Comparison of ENCODE assay signal across 1 cellular context in genomic region chr22:17785185-17786184, GRCh38.
TF ChIP-seq lines count a peak whose summit lies in the region.

No MANE protein-coding gene starts in this region.

TF ChIP-seq in K562, 482 proteins besides CTCF, POLR2A, EP300 and RAD21 (continued from another document and continues in another):
- TF ChIP-seq ERF (CRISPR knock-in tag; IDR thresholded peaks at IDR 0.05) (no peak), GATAD2A (IDR thresholded peaks at IDR 0.05) (no peak), ELF4 (CRISPR knock-in tag; IDR thresholded peaks at IDR 0.05) (no peak), SMC3 (conservative IDR thresholded peaks at IDR 0.05; ENCODE audit: insufficient read depth, low read depth, low read length) (peak; percentile 90), CREB3L1 (IDR thresholded peaks at IDR 0.05; ENCODE audit: borderline replicate concordance, low read depth) (no peak), ZEB2 (IDR thresholded peaks at IDR 0.05) (0 out of 2 replicates have a peak, but pooled peaks have one; percentile 47), MED1 (CRISPR knock-in tag; IDR thresholded peaks at IDR 0.05; ENCODE audit: borderline replicate concordance) (no peak), CTBP1 (IDR thresholded peaks at IDR 0.05; ENCODE audit: borderline replicate concordance) (peak; percentile 84), MCM7 (IDR thresholded peaks at IDR 0.05) (no peak), ARID2 (IDR thresholded peaks at IDR 0.05) (0 out of 2 replicates have a peak, but pooled peaks have one; percentile 30), DEAF1 (CRISPR knock-in tag; IDR thresholded peaks at IDR 0.05) (peak; percentile 27; the same call in 1 of the 2 replicates), LARP7 (IDR thresholded peaks at IDR 0.05) (no peak), SMAD2 (IDR thresholded peaks at IDR 0.05; ENCODE audit: low read depth, low read length) (no peak), TSC22D4 (tag; IDR thresholded peaks at IDR 0.05) (no peak), POLR2H (tag; IDR thresholded peaks at IDR 0.05; ENCODE audit: low read depth) (no peak), MTA3 (IDR thresholded peaks at IDR 0.05; ENCODE audit: borderline replicate concordance) (peak; percentile 81), ZNF347 (CRISPR knock-in tag; IDR thresholded peaks at IDR 0.05; ENCODE audit: low read depth) (no peak), IFI16 (CRISPR knock-in tag; IDR thresholded peaks at IDR 0.05) (no peak), KAT2B (IDR thresholded peaks at IDR 0.05; ENCODE audit: low read depth, low read length) (no peak), PATZ1 (CRISPR knock-in tag; IDR thresholded peaks at IDR 0.05; ENCODE audit: borderline replicate concordance) (no peak), MTA2 (IDR thresholded peaks at IDR 0.05; ENCODE audit: low read depth) (no peak), TAL1 (IDR thresholded peaks at IDR 0.05) (no peak), CREM (IDR thresholded peaks at IDR 0.05; ENCODE audit: low read depth) (peak; percentile 68), TFE3 (CRISPR knock-in tag; IDR thresholded peaks at IDR 0.05) (no peak), SMARCA4 (IDR thresholded peaks at IDR 0.05) (0 out of 2 replicates have a peak, but pooled peaks have one; percentile 21), ZNF3 (CRISPR knock-in tag; IDR thresholded peaks at IDR 0.05) (no peak), TEAD1 (CRISPR knock-in tag; IDR thresholded peaks at IDR 0.05) (no peak), ATF1 (CRISPR knock-in tag; IDR thresholded peaks at IDR 0.05) (no peak), ATF1 (tag; IDR thresholded peaks at IDR 0.05) (peak; percentile 59), HDAC3 (IDR thresholded peaks at IDR 0.05; ENCODE audit: borderline replicate concordance, partially characterized antibody) (no peak), BCOR (IDR thresholded peaks at IDR 0.05) (peak; percentile 22; the same call in 1 of the 2 replicates), ZFP91 (CRISPR knock-in tag; IDR thresholded peaks at IDR 0.05) (0 out of 2 replicates have a peak, but pooled peaks have one; percentile 19), CHD7 (IDR thresholded peaks at IDR 0.05; ENCODE audit: low read depth, low read length) (no peak), MLX (CRISPR knock-in tag; conservative IDR thresholded peaks at IDR 0.05) (no peak), HOXB6 (CRISPR knock-in tag; IDR thresholded peaks at IDR 0.05; ENCODE audit: borderline replicate concordance) (no peak), SP1 (CRISPR knock-in tag; IDR thresholded peaks at IDR 0.05) (no peak), PML (IDR thresholded peaks at IDR 0.05; ENCODE audit: low read length) (no peak), L3MBTL2 (IDR thresholded peaks at IDR 0.05) (peak; percentile 89), E4F1 (CRISPR knock-in tag; IDR thresholded peaks at IDR 0.05; ENCODE audit: borderline replicate concordance) (no peak), GABPB1 (CRISPR knock-in tag; IDR thresholded peaks at IDR 0.05) (no peak; the same call in 1 of the 2 replicates)
